1 cellular context compared by ENCODE assay signal in the genomic region with DNA sequence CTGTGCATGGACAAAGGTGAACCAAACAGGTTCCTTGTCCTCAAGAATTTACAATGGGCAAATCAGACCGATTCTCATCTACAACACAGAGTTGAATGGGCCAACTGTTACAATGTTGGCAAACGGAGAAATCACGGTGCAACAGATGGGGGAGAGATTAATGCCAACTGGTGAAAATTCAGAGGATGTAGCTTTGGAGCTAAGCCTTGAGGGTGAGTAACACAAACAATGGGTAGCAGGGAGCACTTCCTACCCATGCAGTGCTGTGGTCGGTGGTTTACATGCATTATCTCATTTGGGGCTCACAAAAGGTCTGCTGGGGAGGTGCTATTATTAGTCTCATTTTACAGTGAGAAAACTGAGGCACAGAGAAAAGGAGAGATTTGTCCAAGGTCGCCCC.
TF ChIP-seq lines count a peak whose summit lies in the region.

No MANE protein-coding gene starts in this region.

TF ChIP-seq in K562, 482 proteins besides CTCF, POLR2A, EP300 and RAD21:
- no peak for TF ChIP-seq KDM5B (IDR thresholded peaks at IDR 0.05; ENCODE audit: insufficient replicate concordance, low read depth, low read length)
- TF ChIP-seq ZNF384 (IDR thresholded peaks at IDR 0.05; ENCODE audit: low read depth, low read length): no peak
- TF ChIP-seq TARDBP (IDR thresholded peaks at IDR 0.05): no peak
TF ChIP-seq in K562: peak in this region for 0.
